1 cellular context compared by ENCODE assay signal in the genomic region with DNA sequence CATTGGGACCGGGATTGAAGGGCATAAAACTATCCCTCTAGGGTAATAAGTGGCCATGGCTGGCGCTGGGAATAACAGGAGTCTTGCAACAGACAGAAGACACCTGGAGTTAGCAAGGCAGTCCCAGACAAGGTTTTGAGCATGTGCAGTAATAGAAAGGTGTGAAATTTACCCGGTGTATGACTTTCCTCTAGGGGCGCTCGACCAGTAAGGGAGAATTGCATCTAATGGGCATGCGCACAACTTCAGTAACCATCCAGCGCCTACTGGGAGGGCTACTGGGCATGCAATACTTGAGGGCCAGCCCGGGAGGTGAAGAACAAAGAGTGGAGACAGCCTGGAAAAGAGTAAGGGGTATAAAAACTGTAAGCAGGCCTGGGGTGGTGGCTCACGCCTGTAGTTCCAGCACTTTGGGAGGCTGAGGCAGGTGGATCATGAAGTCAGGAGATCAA.
A peak's percentile ranks its signal among the peaks of the same experiment; 100 is the strongest.
TF ChIP-seq lines count a peak whose summit lies in the region.

No MANE protein-coding gene starts in this region.

TF ChIP-seq in HepG2, 621 proteins besides CTCF, POLR2A, EP300 and RAD21 (continued from another document and continues in another):
- TF ChIP-seq ZSCAN9 (CRISPR knock-in tag; IDR thresholded peaks at IDR 0.05; ENCODE audit: borderline replicate concordance) (0 out of 2 replicates have a peak, but pooled peaks have one; percentile 76), ZNF563 (CRISPR knock-in tag; IDR thresholded peaks at IDR 0.05) (0 out of 2 replicates have a peak, but pooled peaks have one; percentile 28), ZNF331 (CRISPR knock-in tag; IDR thresholded peaks at IDR 0.05) (peak; percentile 71), ATF1 (CRISPR knock-in tag; IDR thresholded peaks at IDR 0.05) (0 out of 2 replicates have a peak, but pooled peaks have one; percentile 16), FOXO1 (CRISPR knock-in tag; IDR thresholded peaks at IDR 0.05) (no peak), SOX5 (CRISPR knock-in tag; IDR thresholded peaks at IDR 0.05; ENCODE audit: borderline replicate concordance) (peak; percentile 63), ZNF552 (CRISPR knock-in tag; IDR thresholded peaks at IDR 0.05; ENCODE audit: borderline replicate concordance) (0 out of 2 replicates have a peak, but pooled peaks have one; percentile 60), SAP130 (CRISPR knock-in tag; IDR thresholded peaks at IDR 0.05; ENCODE audit: low read depth) (0 out of 2 replicates have a peak, but pooled peaks have one; percentile 10), CEBPG (CRISPR knock-in tag; IDR thresholded peaks at IDR 0.05) (peak; percentile 42; the same call in 1 of the 2 replicates), POGZ (CRISPR knock-in tag; IDR thresholded peaks at IDR 0.05) (peak; percentile 44; the same call in 1 of the 2 replicates), ZNF557 (CRISPR knock-in tag; IDR thresholded peaks at IDR 0.05) (no peak; the same call in 1 of the 2 replicates), ZNF878 (CRISPR knock-in tag; IDR thresholded peaks at IDR 0.05) (peak; percentile 79; the same call in 1 of the 2 replicates), BORCS8-MEF2B (CRISPR knock-in tag; IDR thresholded peaks at IDR 0.05) (peak; percentile 73; the same call in 1 of the 2 replicates), TBX3 (IDR thresholded peaks at IDR 0.05; ENCODE audit: borderline replicate concordance) (peak; percentile 88), RARG (CRISPR knock-in tag; IDR thresholded peaks at IDR 0.05; ENCODE audit: low read depth) (no peak), NFIB (CRISPR knock-in tag; IDR thresholded peaks at IDR 0.05; ENCODE audit: borderline replicate concordance) (no peak), MIER3 (CRISPR knock-in tag; IDR thresholded peaks at IDR 0.05; ENCODE audit: borderline replicate concordance) (peak; percentile 65; the same call in 1 of the 2 replicates), ZNF138 (CRISPR knock-in tag; IDR thresholded peaks at IDR 0.05; ENCODE audit: low read depth) (peak; percentile 88; the same call in 1 of the 2 replicates), CEBPB (IDR thresholded peaks at IDR 0.05; ENCODE audit: borderline replicate concordance, low read depth, low read length) (peak; percentile 18; the same call in 1 of the 2 replicates), HHEX (CRISPR knock-in tag; IDR thresholded peaks at IDR 0.05) (peak; percentile 35; the same call in 1 of the 2 replicates), KMT2B (CRISPR knock-in tag; IDR thresholded peaks at IDR 0.05) (0 out of 2 replicates have a peak, but pooled peaks have one; percentile 39), ZNF510 (CRISPR knock-in tag; IDR thresholded peaks at IDR 0.05; ENCODE audit: low read depth) (no peak), SOX13 (IDR thresholded peaks at IDR 0.05) (no peak), SOX13 (CRISPR knock-in tag; conservative IDR thresholded peaks at IDR 0.05 in 1 of 2, IDR thresholded peaks at IDR 0.05 in 1 of 2) (peak in 1 of 2 experiments; percentile 8; a peak in 1 of 4 replicates), NCOA2 (CRISPR knock-in tag; IDR thresholded peaks at IDR 0.05) (no peak), FOSL2 (CRISPR knock-in tag; IDR thresholded peaks at IDR 0.05) (peak; percentile 7; the same call in 1 of the 2 replicates), MAZ (IDR thresholded peaks at IDR 0.05; ENCODE audit: borderline replicate concordance, low read depth, low read length) (no peak), MAZ (CRISPR knock-in tag; IDR thresholded peaks at IDR 0.05; ENCODE audit: low read depth) (0 out of 2 replicates have a peak, but pooled peaks have one; percentile 8), ZNF644 (CRISPR knock-in tag; IDR thresholded peaks at IDR 0.05; ENCODE audit: low read depth) (0 out of 2 replicates have a peak, but pooled peaks have one; percentile 29), ZNF337 (CRISPR knock-in tag; IDR thresholded peaks at IDR 0.05; ENCODE audit: borderline replicate concordance, low read depth) (0 out of 2 replicates have a peak, but pooled peaks have one; percentile 26), ZNF430 (CRISPR knock-in tag; IDR thresholded peaks at IDR 0.05) (0 out of 2 replicates have a peak, but pooled peaks have one; percentile 17), NFKBIZ (CRISPR knock-in tag; IDR thresholded peaks at IDR 0.05) (0 out of 2 replicates have a peak, but pooled peaks have one; percentile 18), ZNF660 (CRISPR knock-in tag; IDR thresholded peaks at IDR 0.05; ENCODE audit: borderline replicate concordance, low read depth) (no peak), XRCC5 (optimal IDR thresholded peaks at IDR 0.05; ENCODE audit: low read length) (peak; percentile 69), ZNF264 (CRISPR knock-in tag; IDR thresholded peaks at IDR 0.05) (no peak), GATAD2A (CRISPR knock-in tag; IDR thresholded peaks at IDR 0.05) (peak; percentile 45; the same call in 1 of the 2 replicates), SPEN (CRISPR knock-in tag; IDR thresholded peaks at IDR 0.05; ENCODE audit: low read depth) (no peak), SOX6 (IDR thresholded peaks at IDR 0.05) (no peak), SOX6 (CRISPR knock-in tag; IDR thresholded peaks at IDR 0.05) (peak; percentile 33; the same call in 1 of the 2 replicates), ZNF724P (CRISPR knock-in tag; IDR thresholded peaks at IDR 0.05; ENCODE audit: borderline replicate concordance) (no peak), ZMYM2 (CRISPR knock-in tag; IDR thresholded peaks at IDR 0.05) (no peak), TBP (CRISPR knock-in tag; IDR thresholded peaks at IDR 0.05) (no peak), TARDBP (CRISPR knock-in tag; IDR thresholded peaks at IDR 0.05) (0 out of 2 replicates have a peak, but pooled peaks have one; percentile 42), ZMYM4 (CRISPR knock-in tag; IDR thresholded peaks at IDR 0.05) (peak; percentile 89), NR2F2 (IDR thresholded peaks at IDR 0.05; ENCODE audit: borderline replicate concordance, low read depth) (no peak), SRY (CRISPR knock-in tag; IDR thresholded peaks at IDR 0.05) (0 out of 2 replicates have a peak, but pooled peaks have one; percentile 46), NFYC (CRISPR knock-in tag; IDR thresholded peaks at IDR 0.05) (peak; percentile 32; the same call in 1 of the 2 replicates), MIER2 (CRISPR knock-in tag; IDR thresholded peaks at IDR 0.05) (0 out of 2 replicates have a peak, but pooled peaks have one; percentile 34)
- TF ChIP-seq, protein P1, sequence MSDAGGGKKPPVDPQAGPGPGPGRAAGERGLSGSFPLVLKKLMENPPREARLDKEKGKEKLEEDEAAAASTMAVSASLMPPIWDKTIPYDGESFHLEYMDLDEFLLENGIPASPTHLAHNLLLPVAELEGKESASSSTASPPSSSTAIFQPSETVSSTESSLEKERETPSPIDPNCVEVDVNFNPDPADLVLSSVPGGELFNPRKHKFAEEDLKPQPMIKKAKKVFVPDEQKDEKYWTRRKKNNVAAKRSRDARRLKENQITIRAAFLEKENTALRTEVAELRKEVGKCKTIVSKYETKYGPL (CRISPR knock-in tag; IDR thresholded peaks at IDR 0.05): peak; percentile 75; the same call in 1 of the 2 replicates
- TF ChIP-seq, protein P2, sequence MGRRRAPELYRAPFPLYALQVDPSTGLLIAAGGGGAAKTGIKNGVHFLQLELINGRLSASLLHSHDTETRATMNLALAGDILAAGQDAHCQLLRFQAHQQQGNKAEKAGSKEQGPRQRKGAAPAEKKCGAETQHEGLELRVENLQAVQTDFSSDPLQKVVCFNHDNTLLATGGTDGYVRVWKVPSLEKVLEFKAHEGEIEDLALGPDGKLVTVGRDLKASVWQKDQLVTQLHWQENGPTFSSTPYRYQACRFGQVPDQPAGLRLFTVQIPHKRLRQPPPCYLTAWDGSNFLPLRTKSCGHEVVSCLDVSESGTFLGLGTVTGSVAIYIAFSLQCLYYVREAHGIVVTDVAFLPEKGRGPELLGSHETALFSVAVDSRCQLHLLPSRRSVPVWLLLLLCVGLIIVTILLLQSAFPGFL (CRISPR knock-in tag; IDR thresholded peaks at IDR 0.05): no peak
- TF ChIP-seq, protein P3, sequence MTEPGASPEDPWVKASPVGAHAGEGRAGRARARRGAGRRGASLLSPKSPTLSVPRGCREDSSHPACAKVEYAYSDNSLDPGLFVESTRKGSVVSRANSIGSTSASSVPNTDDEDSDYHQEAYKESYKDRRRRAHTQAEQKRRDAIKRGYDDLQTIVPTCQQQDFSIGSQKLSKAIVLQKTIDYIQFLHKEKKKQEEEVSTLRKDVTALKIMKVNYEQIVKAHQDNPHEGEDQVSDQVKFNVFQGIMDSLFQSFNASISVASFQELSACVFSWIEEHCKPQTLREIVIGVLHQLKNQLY (CRISPR knock-in tag; IDR thresholded peaks at IDR 0.05): no peak
- TF ChIP-seq, protein P4, sequence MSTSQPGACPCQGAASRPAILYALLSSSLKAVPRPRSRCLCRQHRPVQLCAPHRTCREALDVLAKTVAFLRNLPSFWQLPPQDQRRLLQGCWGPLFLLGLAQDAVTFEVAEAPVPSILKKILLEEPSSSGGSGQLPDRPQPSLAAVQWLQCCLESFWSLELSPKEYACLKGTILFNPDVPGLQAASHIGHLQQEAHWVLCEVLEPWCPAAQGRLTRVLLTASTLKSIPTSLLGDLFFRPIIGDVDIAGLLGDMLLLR (CRISPR knock-in tag; IDR thresholded peaks at IDR 0.05): 0 out of 2 replicates have a peak, but pooled peaks have one; percentile 14
- TF ChIP-seq, protein P5, sequence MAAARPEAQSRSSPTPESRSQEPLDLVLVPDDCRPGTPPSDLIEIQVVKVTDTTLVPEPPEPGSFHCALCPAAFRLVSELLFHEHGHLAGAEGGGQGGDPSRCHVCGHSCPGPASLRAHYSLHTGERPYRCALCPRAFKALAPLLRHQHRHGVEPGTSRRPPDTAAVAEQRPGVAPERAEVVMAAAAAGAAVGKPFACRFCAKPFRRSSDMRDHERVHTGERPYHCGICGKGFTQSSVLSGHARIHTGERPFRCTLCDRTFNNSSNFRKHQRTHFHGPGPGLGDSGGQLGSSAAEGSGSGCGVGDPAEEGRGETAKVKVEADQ (CRISPR knock-in tag; IDR thresholded peaks at IDR 0.05; ENCODE audit: borderline replicate concordance): 0 out of 2 replicates have a peak, but pooled peaks have one; percentile 21
- TF ChIP-seq, protein P6, sequence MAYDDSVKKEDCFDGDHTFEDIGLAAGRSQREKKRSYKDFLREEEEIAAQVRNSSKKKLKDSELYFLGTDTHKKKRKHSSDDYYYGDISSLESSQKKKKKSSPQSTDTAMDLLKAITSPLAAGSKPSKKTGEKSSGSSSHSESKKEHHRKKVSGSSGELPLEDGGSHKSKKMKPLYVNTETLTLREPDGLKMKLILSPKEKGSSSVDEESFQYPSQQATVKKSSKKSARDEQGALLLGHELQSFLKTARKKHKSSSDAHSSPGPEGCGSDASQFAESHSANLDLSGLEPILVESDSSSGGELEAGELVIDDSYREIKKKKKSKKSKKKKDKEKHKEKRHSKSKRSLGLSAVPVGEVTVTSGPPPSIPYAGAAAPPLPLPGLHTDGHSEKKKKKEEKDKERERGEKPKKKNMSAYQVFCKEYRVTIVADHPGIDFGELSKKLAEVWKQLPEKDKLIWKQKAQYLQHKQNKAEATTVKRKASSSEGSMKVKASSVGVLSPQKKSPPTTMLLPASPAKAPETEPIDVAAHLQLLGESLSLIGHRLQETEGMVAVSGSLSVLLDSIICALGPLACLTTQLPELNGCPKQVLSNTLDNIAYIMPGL (CRISPR knock-in tag; IDR thresholded peaks at IDR 0.05; ENCODE audit: borderline replicate concordance in 1 of 2, low read depth in 1 of 2): peak; percentile 31 to 66; a peak in 2 of 4 replicates
- TF ChIP-seq, protein P7, sequence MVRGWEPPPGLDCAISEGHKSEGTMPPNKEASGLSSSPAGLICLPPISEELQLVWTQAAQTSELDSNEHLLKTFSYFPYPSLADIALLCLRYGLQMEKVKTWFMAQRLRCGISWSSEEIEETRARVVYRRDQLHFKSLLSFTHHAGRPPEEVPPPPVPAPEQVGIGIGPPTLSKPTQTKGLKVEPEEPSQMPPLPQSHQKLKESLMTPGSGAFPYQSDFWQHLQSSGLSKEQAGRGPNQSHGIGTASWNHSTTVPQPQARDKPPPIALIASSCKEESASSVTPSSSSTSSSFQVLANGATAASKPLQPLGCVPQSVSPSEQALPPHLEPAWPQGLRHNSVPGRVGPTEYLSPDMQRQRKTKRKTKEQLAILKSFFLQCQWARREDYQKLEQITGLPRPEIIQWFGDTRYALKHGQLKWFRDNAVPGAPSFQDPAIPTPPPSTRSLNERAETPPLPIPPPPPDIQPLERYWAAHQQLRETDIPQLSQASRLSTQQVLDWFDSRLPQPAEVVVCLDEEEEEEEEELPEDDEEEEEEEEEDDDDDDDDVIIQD (CRISPR knock-in tag; IDR thresholded peaks at IDR 0.05; ENCODE audit: low read depth): 0 out of 2 replicates have a peak, but pooled peaks have one; percentile 31
- TF ChIP-seq, protein P8, sequence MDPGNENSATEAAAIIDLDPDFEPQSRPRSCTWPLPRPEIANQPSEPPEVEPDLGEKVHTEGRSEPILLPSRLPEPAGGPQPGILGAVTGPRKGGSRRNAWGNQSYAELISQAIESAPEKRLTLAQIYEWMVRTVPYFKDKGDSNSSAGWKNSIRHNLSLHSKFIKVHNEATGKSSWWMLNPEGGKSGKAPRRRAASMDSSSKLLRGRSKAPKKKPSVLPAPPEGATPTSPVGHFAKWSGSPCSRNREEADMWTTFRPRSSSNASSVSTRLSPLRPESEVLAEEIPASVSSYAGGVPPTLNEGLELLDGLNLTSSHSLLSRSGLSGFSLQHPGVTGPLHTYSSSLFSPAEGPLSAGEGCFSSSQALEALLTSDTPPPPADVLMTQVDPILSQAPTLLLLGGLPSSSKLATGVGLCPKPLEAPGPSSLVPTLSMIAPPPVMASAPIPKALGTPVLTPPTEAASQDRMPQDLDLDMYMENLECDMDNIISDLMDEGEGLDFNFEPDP (CRISPR knock-in tag; conservative IDR thresholded peaks at IDR 0.05): 0 out of 2 replicates have a peak, but pooled peaks have one; percentile 5
- TF ChIP-seq, protein P9, sequence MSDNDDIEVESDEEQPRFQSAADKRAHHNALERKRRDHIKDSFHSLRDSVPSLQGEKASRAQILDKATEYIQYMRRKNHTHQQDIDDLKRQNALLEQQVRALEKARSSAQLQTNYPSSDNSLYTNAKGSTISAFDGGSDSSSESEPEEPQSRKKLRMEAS (IDR thresholded peaks at IDR 0.05): peak; percentile 93
- TF ChIP-seq, protein P10, sequence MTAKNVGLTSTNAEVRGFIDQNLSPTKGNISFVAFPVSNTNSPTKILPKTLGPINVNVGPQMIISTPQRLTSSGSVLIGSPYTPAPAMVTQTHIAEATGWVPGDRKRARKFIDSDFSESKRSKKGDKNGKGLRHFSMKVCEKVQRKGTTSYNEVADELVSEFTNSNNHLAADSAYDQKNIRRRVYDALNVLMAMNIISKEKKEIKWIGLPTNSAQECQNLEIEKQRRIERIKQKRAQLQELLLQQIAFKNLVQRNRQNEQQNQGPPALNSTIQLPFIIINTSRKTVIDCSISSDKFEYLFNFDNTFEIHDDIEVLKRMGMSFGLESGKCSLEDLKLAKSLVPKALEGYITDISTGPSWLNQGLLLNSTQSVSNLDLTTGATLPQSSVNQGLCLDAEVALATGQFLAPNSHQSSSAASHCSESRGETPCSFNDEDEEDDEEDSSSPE (CRISPR knock-in tag; IDR thresholded peaks at IDR 0.05): peak; percentile 57
- TF ChIP-seq, protein P11, sequence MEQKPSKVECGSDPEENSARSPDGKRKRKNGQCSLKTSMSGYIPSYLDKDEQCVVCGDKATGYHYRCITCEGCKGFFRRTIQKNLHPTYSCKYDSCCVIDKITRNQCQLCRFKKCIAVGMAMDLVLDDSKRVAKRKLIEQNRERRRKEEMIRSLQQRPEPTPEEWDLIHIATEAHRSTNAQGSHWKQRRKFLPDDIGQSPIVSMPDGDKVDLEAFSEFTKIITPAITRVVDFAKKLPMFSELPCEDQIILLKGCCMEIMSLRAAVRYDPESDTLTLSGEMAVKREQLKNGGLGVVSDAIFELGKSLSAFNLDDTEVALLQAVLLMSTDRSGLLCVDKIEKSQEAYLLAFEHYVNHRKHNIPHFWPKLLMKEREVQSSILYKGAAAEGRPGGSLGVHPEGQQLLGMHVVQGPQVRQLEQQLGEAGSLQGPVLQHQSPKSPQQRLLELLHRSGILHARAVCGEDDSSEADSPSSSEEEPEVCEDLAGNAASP (CRISPR knock-in tag; IDR thresholded peaks at IDR 0.05; ENCODE audit: borderline replicate concordance): 0 out of 2 replicates have a peak, but pooled peaks have one; percentile 19
